ENCODE assay signal across 11 cellular contexts in the genomic region with DNA sequence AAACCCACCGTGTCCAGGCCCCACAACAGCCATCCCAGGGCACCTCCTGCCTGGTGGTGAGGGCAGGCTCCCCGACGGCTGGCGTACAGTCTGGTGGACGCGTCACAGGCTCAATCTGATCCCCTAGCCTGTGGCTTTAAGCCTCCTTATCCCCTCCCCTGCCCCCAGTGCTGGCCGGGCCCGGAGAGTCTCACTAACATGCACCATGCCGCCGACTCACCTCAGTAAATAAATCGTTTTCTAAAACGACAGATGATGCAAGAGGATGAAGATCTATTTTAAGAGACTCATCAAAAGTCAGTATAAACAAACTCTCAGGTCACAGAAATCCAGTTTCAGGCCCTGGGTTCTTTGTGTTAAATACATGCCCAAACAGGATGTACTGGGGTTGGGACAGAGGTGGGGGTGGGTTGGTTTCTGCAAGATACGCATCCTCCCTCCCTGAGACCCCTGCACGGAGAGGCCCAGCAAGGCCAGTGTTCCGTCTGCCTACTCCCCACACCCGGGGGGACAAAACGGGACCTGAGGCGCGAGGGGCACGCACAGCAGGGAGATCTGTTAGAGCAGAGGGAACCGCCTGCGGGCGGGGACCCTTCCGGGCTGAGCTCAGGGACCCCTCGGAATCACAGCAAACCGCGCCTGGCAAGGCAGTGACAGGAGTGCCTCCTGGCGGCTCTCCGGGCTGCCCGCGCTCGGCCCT. TPM values are rescaled to one million over a fixed set of nuclear protein-coding genes. Genes with fewer than 3 reads are reported as not detected.
DNase-seq lines count a peak whose midpoint lies in the region; ATAC-seq, FAIRE-seq and TF ChIP-seq lines count a peak whose summit lies in the region.
"Had no signal": no experiment of that assay in that cellular context is flagged by ENCODE, and none has a peak within 500 bp of the region (broad histone marks: within the 10 kb centered on the region; RNA-seq: fewer than 3 reads in every experiment).

No MANE protein-coding gene starts in this region.

- peak overlapping the region; percentile 89 to 97 (median 95) for H3K4me3 Mint-ChIP-seq in CD4-positive, alpha-beta memory T cell
- H3K4me3 Mint-ChIP-seq in natural killer cell treated with Interleukin-12 subunit alpha and Interleukin-12 subunit beta and Interleukin-15 and Interleukin-18, amount 100 ng/mL, for 72 hours, result peak overlapping the region; percentile 89

- peak overlapping the region in 1 of 2 donors; percentile 96 for H3K4me3 ChIP-seq in CD4-positive, alpha-beta memory T cell (ENCODE audit: low read length in 2 of 2)
- H3K4me3 ChIP-seq in SJSA1 (no peak overlapping the region), K562 (no peak overlapping the region)
- H3K4me3 ChIP-seq: tibial artery had no signal

- peak overlapping the region in 1 of 2 experiments; percentile 53; a peak in 3 of 4 replicates for H3K9ac ChIP-seq in K562 (ENCODE audit: insufficient read depth in 1 of 2, low read depth in 2 of 2, low read length in 2 of 2)

- H3K27ac ChIP-seq in CD4-positive, alpha-beta memory T cell (ENCODE audit: low read depth, low read length), result peak overlapping the region; percentile 86
- peak overlapping the region; percentile 47; the same call in 1 of the 2 replicates for H3K27ac ChIP-seq in SJSA1
- H3K27ac ChIP-seq in K562 (ENCODE audit: extremely low read depth, low read depth, low read length), result no peak overlapping the region; the same call in 2 of the 3 replicates
- H3K27ac ChIP-seq: tibial artery had no signal

- no TSS peak for BruUV-seq in K562 (replicated peaks; lab: Mats Ljungman, UMichigan)

- H3K27ac Mint-ChIP-seq in CD4-positive, alpha-beta memory T cell, result peak overlapping the region; percentile 78 to 98 (median 90)
- peak overlapping the region; percentile 57 to 77 for H3K27ac Mint-ChIP-seq in natural killer cell treated with Interleukin-12 subunit alpha and Interleukin-12 subunit beta and Interleukin-15 and Interleukin-18, amount 100 ng/mL, for 72 hours

- POLR2A ChIA-PET in CD4-positive, alpha-beta memory T cell (lab: Charles Lee; ENCODE audit: partially characterized antibody), result interaction anchor here (0.5 to 13.2 kb wide), 15 partner anchors 9 to 328 kb away, joined by 3 to 367 read pairs (median 7); a partner anchor contains a TSS
- POLR2A ChIA-PET in K562 (lab: Yijun Ruan, JAX), result no interaction called here

- no peak for TF ChIP-seq RAD21 in K562 (CRISPR knock-in tag; conservative IDR thresholded peaks at IDR 0.05 in 1 of 2, IDR thresholded peaks at IDR 0.05 in 1 of 2)

- H3K4me1 ChIP-seq in CD4-positive, alpha-beta memory T cell (ENCODE audit: insufficient read depth, low read length), result peaks cover 46% of the 10 kb centered on the region
- peaks cover 32% of the 10 kb centered on the region for H3K4me1 ChIP-seq in SJSA1 (replicated peaks)
- H3K4me1 ChIP-seq in K562 (replicated peaks in 1 of 2; ENCODE audit: control insufficient read depth in 2 of 2, insufficient read depth in 2 of 2, low read length in 2 of 2), result peaks cover 24 to 59% of the 10 kb centered on the region in 2 experiments; a peak in 4 of 5 replicates

- peaks cover 42% of the 10 kb centered on the region for H3K36me3 ChIP-seq in CD4-positive, alpha-beta memory T cell (ENCODE audit: insufficient read depth, low read length)
- H3K36me3 ChIP-seq in SJSA1, result peaks cover 49% of the 10 kb centered on the region
- H3K36me3 ChIP-seq in K562 (ENCODE audit: control insufficient read depth, insufficient read depth, low read length), result peaks cover 68% of the 10 kb centered on the region

- in situ Hi-C loops in K562 (cut with MboI), result no loop called here

- ATAC-seq in K562, result no peak
- no peak for ATAC-seq in natural killer cell treated with Interleukin-12 subunit alpha and Interleukin-12 subunit beta and Interleukin-15 and Interleukin-18, amount 100 ng/mL, for 72 hours
- no peak for ATAC-seq in HG03045 (IDR thresholded peaks at IDR 0.05; ENCODE audit: unreplicated experiment)
- ATAC-seq in HG02970 (IDR thresholded peaks at IDR 0.05; ENCODE audit: low FRiP score, unreplicated experiment), result no peak

- peaks cover 18% of the 10 kb centered on the region for H3K9me1 ChIP-seq in K562 (ENCODE audit: control insufficient read depth, insufficient read depth, low read length)

- CTCF ChIA-PET in CD4-positive, alpha-beta memory T cell (lab: Charles Lee; ENCODE audit: partially characterized antibody), result interaction anchor here (0.9 to 4.2 kb wide), 8 partner anchors 18 to 111 kb away, joined by 4 to 40 read pairs (median 9); a partner anchor contains a TSS
- CTCF ChIA-PET in K562 (lab: Yijun Ruan, JAX; ENCODE audit: low intra/inter-chr PET ratio), result no interaction called here

- H2AFZ ChIP-seq in K562 (ENCODE audit: low read depth, low read length), result no peak overlapping the region

- peaks cover 13 to 34% of the 10 kb centered on the region in 2 donors for H3K36me3 Mint-ChIP-seq in CD4-positive, alpha-beta memory T cell
- H3K36me3 Mint-ChIP-seq in natural killer cell treated with Interleukin-12 subunit alpha and Interleukin-12 subunit beta and Interleukin-15 and Interleukin-18, amount 100 ng/mL, for 72 hours, result no peaks in the 10 kb centered on the region

- no peaks in the 10 kb centered on the region for H3K9me3 ChIP-seq in CD4-positive, alpha-beta memory T cell (ENCODE audit: control insufficient read depth in 1 of 2, low read length in 2 of 2)
- no peaks in the 10 kb centered on the region for H3K9me3 ChIP-seq in SJSA1 (replicated peaks)
- H3K9me3 ChIP-seq in K562 (replicated peaks; ENCODE audit: control insufficient read depth, insufficient read depth, low read depth, low read length), result no peaks in the 10 kb centered on the region
- H3K9me3 ChIP-seq: tibial artery had no signal

- TF ChIP-seq POLR2A in K562 (conservative IDR thresholded peaks at IDR 0.05), result no peak

- H3K9me3 Mint-ChIP-seq in CD4-positive, alpha-beta memory T cell, result no peaks in the 10 kb centered on the region
- H3K9me3 Mint-ChIP-seq in natural killer cell treated with Interleukin-12 subunit alpha and Interleukin-12 subunit beta and Interleukin-15 and Interleukin-18, amount 100 ng/mL, for 72 hours, result no peaks in the 10 kb centered on the region

- peaks cover 0 to 2% of the 10 kb centered on the region in 2 donors for H3K27me3 Mint-ChIP-seq in CD4-positive, alpha-beta memory T cell
- H3K27me3 Mint-ChIP-seq in natural killer cell treated with Interleukin-12 subunit alpha and Interleukin-12 subunit beta and Interleukin-15 and Interleukin-18, amount 100 ng/mL, for 72 hours, result peaks cover 0 to 3% of the 10 kb centered on the region in 2 donors

- H3K4me2 ChIP-seq in K562 (ENCODE audit: insufficient read depth, low read length), result peak overlapping the region; percentile 2; the same call in 1 of the 2 replicates

- TF ChIP-seq CTCF in K562 (IDR thresholded peaks at IDR 0.05 in 2 of 3, conservative IDR thresholded peaks at IDR 0.05 in 1 of 3; ENCODE audit: insufficient read depth in 2 of 3, low read depth in 1 of 3, low read length in 3 of 3), result no peak

- H3K79me2 ChIP-seq in K562 (ENCODE audit: control insufficient read depth, insufficient read depth, low read length), result peaks cover 47% of the 10 kb centered on the region

- no peaks in the 10 kb centered on the region for H3K27me3 ChIP-seq in CD4-positive, alpha-beta memory T cell (ENCODE audit: insufficient read depth, low read length)
- H3K27me3 ChIP-seq in SJSA1 (replicated peaks) (no peaks in the 10 kb centered on the region), K562 (ENCODE audit: control insufficient read depth in 2 of 2, insufficient read depth in 2 of 2, low read length in 2 of 2) (no peaks in the 10 kb centered on the region)
- H3K27me3 ChIP-seq: tibial artery had no signal

- intact Hi-C loops in CD4-positive, alpha-beta memory T cell (cut with micrococcal nuclease), result no loop called here
- intact Hi-C loops in K562 (cut with micrococcal nuclease), result no loop called here

- 78% methylated on average over 23 of the region's 32 CpGs for WGBS in K562 (ENCODE audit: insufficient coverage, low coverage, missing lambda C conversion rate)

- peaks cover 29 to 56% (median 37%) of the 10 kb centered on the region in 4 donors for H3K4me1 Mint-ChIP-seq in CD4-positive, alpha-beta memory T cell
- peaks cover 24 to 37% of the 10 kb centered on the region in 2 donors for H3K4me1 Mint-ChIP-seq in natural killer cell treated with Interleukin-12 subunit alpha and Interleukin-12 subunit beta and Interleukin-15 and Interleukin-18, amount 100 ng/mL, for 72 hours (ENCODE audit: low read depth in 2 of 2)

- peaks cover 43% of the 10 kb centered on the region for H4K20me1 ChIP-seq in K562 (replicated peaks; ENCODE audit: control insufficient read depth, insufficient read depth, low read length)

- no peak for FAIRE-seq in K562 (lab: Jason Lieb, UNC)
- FAIRE-seq: kidney had no signal

- TF ChIP-seq EP300 in K562 (IDR thresholded peaks at IDR 0.05; ENCODE audit: low read length), result no peak

- peak in 2 of 5 donors; percentile 24 for DNase-seq in CD4-positive, alpha-beta memory T cell
- DNase-seq in SJSA1 (ENCODE audit: low read depth in 1 of 2, low spot score in 2 of 2) (peak; percentile 41 to 65), K562 (ENCODE audit: extremely low read depth in 1 of 4, low spot score in 3 of 4) (no peak), iPS-NIHi11 (ENCODE audit: low spot score) (no peak)
- no peak for DNase-seq in natural killer cell treated with Interleukin-12 subunit alpha and Interleukin-12 subunit beta and Interleukin-15 and Interleukin-18, amount 100 ng/mL, for 72 hours (ENCODE audit: low spot score)
- DNase-seq in stimulated activated CD4-positive, alpha-beta T cell treated with anti-CD3 and anti-CD28 coated beads, Interleukin-4, amount 100 ng/mL, for 24 hours, result no peak
- DNase-seq: kidney, NCI-H69, tibial artery had no signal

RNA-seq across cellular contexts. Expression of a gene that starts 3.1 kb away (rescaled TPM):
- 10 to 100 TPM; 88.9 to 93.7 TPM for total RNA-seq in CD4-positive, alpha-beta memory T cell
- polyA plus RNA-seq in CD4-positive, alpha-beta memory T cell, result 10 to 100 TPM; 10.6 to 24.4 TPM
- total RNA-seq in SJSA1 (2014; rRNA removed; shearing (Covaris generic)), result 36.7 and 39.9 TPM in 2 replicates
- 114 and 307 TPM in 2 replicates for total RNA-seq in K562 (2011; cell fraction: chromatin; rRNA removed; ENCODE audit: low replicate concordance)
- total RNA-seq in K562 (2011; cell fraction: nucleolus; rRNA removed), result 194 and 202 TPM in 2 replicates
- total RNA-seq in K562 (2011; cell fraction: nucleoplasm; rRNA removed), result 119 and 146 TPM in 2 replicates
- 39.6 and 50.7 TPM in 2 replicates for total RNA-seq in K562 (2014; rRNA removed)
- 15.3 and 19.2 TPM in 2 replicates for total RNA-seq in K562 (2014; rRNA removed; fragmentation: Illumina TruSeq; extraction: Trizol)
- 29.7 and 32.0 TPM in 2 replicates for total RNA-seq in K562 (2015; rRNA removed; fragmentation: Illumina TruSeq; extraction: Trizol)
- 55.6 and 61.3 TPM in 2 replicates for total RNA-seq in K562 (2021)
- 23.3 and 39.3 TPM in 2 replicates for polyA plus RNA-seq in K562 (2011; rRNA removed)
- polyA plus RNA-seq in K562 (2011; cell fraction: cytosol; rRNA removed), result 21.3 and 25.3 TPM in 2 replicates
- 181 and 249 TPM in 2 replicates for polyA plus RNA-seq in K562 (2011; cell fraction: nucleus; rRNA removed)
- polyA plus RNA-seq in K562 (2012), result 28.4 and 32.3 TPM in 2 replicates
- 31.5 and 31.8 TPM in 2 replicates for polyA plus RNA-seq in K562 (2014; fragmentation: Illumina TruSeq; extraction: Trizol)
- 1 to 10 TPM in 1 of 2 experiments, under 1 TPM in 1; 0.93 to 1.4 TPM for polyA plus RNA-seq in K562 (2014; fragmentation: Nextera tagmentation; extraction: Ambion mirVana)
- polyA plus RNA-seq in K562 (2014; rRNA removed), result 41.3 and 42.3 TPM in 2 replicates
- polyA minus RNA-seq in K562 (2011; rRNA and poly(A)+ RNA removed), result 22.3 and 22.4 TPM in 2 replicates
- polyA minus RNA-seq in K562 (2011; cell fraction: cytosol; rRNA and poly(A)+ RNA removed), result 35.2 and 42.6 TPM in 2 replicates
- polyA minus RNA-seq in K562 (2011; cell fraction: nucleus; rRNA and poly(A)+ RNA removed), result 116 and 142 TPM in 2 replicates
- total RNA-seq in natural killer cell treated with Interleukin-12 subunit alpha and Interleukin-12 subunit beta and Interleukin-15 and Interleukin-18, amount 100 ng/mL, for 72 hours, result 10 to 100 TPM; 37.7 to 70.5 TPM

RNA-seq across cellular contexts. Expression of a gene that starts 6.7 kb away (rescaled TPM):
- total RNA-seq in CD4-positive, alpha-beta memory T cell, result not detected
- not detected for polyA plus RNA-seq in CD4-positive, alpha-beta memory T cell
- not detected in 2 replicates for total RNA-seq in SJSA1 (2014; rRNA removed; shearing (Covaris generic))
- total RNA-seq in K562 (2011; cell fraction: chromatin; rRNA removed; ENCODE audit: low replicate concordance), result not detected in 2 replicates
- total RNA-seq in K562 (2011; cell fraction: nucleolus; rRNA removed), result not detected in 2 replicates
- total RNA-seq in K562 (2011; cell fraction: nucleoplasm; rRNA removed), result not detected in 2 replicates
- total RNA-seq in K562 (2014; rRNA removed) (not detected in 2 replicates), K562 (2014; rRNA removed; fragmentation: Illumina TruSeq; extraction: Trizol) (not detected in 2 replicates), K562 (2015; rRNA removed; fragmentation: Illumina TruSeq; extraction: Trizol) (not detected in 2 replicates), K562 (2021) (not detected in 2 replicates)
- polyA plus RNA-seq in K562 (2011; rRNA removed) (not detected in 2 replicates), K562 (2014; fragmentation: Illumina TruSeq; extraction: Trizol) (not detected in 2 replicates), K562 (2014; fragmentation: Nextera tagmentation; extraction: Ambion mirVana) (not detected), K562 (2014; rRNA removed) (not detected in 2 replicates)
- 0.04 TPM in 1 of 2 replicates, not detected in the other for polyA plus RNA-seq in K562 (2011; cell fraction: cytosol; rRNA removed)
- polyA plus RNA-seq in K562 (2011; cell fraction: nucleus; rRNA removed), result not detected in 2 replicates
- not detected in 2 replicates for polyA plus RNA-seq in K562 (2012)
- polyA minus RNA-seq in K562 (2011; rRNA and poly(A)+ RNA removed), result not detected in 2 replicates
- polyA minus RNA-seq in K562 (2011; cell fraction: cytosol; rRNA and poly(A)+ RNA removed), result not detected in 2 replicates
- polyA minus RNA-seq in K562 (2011; cell fraction: nucleus; rRNA and poly(A)+ RNA removed), result not detected in 2 replicates
- total RNA-seq in natural killer cell treated with Interleukin-12 subunit alpha and Interleukin-12 subunit beta and Interleukin-15 and Interleukin-18, amount 100 ng/mL, for 72 hours, result not detected

RNA-seq across cellular contexts. Expression of a gene that starts 32.8 kb away (rescaled TPM):
- total RNA-seq in CD4-positive, alpha-beta memory T cell, result 100 to 1,000 TPM; 170 to 173 TPM
- polyA plus RNA-seq in CD4-positive, alpha-beta memory T cell, result 10 to 100 TPM; 59.6 to 66.1 TPM
- total RNA-seq in SJSA1 (2014; rRNA removed; shearing (Covaris generic)), result 8.1 and 22.2 TPM in 2 replicates
- 2.5 and 7.5 TPM in 2 replicates for total RNA-seq in K562 (2011; cell fraction: chromatin; rRNA removed; ENCODE audit: low replicate concordance)
- 4.8 and 5.5 TPM in 2 replicates for total RNA-seq in K562 (2011; cell fraction: nucleolus; rRNA removed)
- 3.3 and 3.4 TPM in 2 replicates for total RNA-seq in K562 (2011; cell fraction: nucleoplasm; rRNA removed)
- total RNA-seq in K562 (2014; rRNA removed) (0.68 and 0.73 TPM in 2 replicates), K562 (2014; rRNA removed; fragmentation: Illumina TruSeq; extraction: Trizol) (0.11 and 0.16 TPM in 2 replicates), K562 (2015; rRNA removed; fragmentation: Illumina TruSeq; extraction: Trizol) (1.1 and 1.3 TPM in 2 replicates), K562 (2021) (1.8 and 2.1 TPM in 2 replicates)
- polyA plus RNA-seq in K562 (2011; rRNA removed) (0.68 and 1.3 TPM in 2 replicates), K562 (2014; fragmentation: Illumina TruSeq; extraction: Trizol) (0.58 and 0.89 TPM in 2 replicates), K562 (2014; fragmentation: Nextera tagmentation; extraction: Ambion mirVana) (not detected), K562 (2014; rRNA removed) (1.6 and 2.3 TPM in 2 replicates)
- polyA plus RNA-seq in K562 (2011; cell fraction: cytosol; rRNA removed), result 0.97 and 1.0 TPM in 2 replicates
- polyA plus RNA-seq in K562 (2011; cell fraction: nucleus; rRNA removed), result 11.2 and 14.0 TPM in 2 replicates
- polyA plus RNA-seq in K562 (2012), result 3.3 and 11.5 TPM in 2 replicates
- 0.15 and 0.18 TPM in 2 replicates for polyA minus RNA-seq in K562 (2011; rRNA and poly(A)+ RNA removed)
- not detected in 2 replicates for polyA minus RNA-seq in K562 (2011; cell fraction: cytosol; rRNA and poly(A)+ RNA removed)
- polyA minus RNA-seq in K562 (2011; cell fraction: nucleus; rRNA and poly(A)+ RNA removed), result 1.6 and 2.0 TPM in 2 replicates
- total RNA-seq in natural killer cell treated with Interleukin-12 subunit alpha and Interleukin-12 subunit beta and Interleukin-15 and Interleukin-18, amount 100 ng/mL, for 72 hours, result 100 to 1,000 TPM in 1 of 2 donors, 10 to 100 TPM in 1; 93.2 to 118 TPM

RNA-seq across cellular contexts. Expression of a gene that starts 47.3 kb away (rescaled TPM):
- total RNA-seq in CD4-positive, alpha-beta memory T cell, result 10 to 100 TPM; 26.6 to 31.6 TPM
- 1 to 10 TPM in 1 of 2 donors, not detected in 1; 2.0 TPM for polyA plus RNA-seq in CD4-positive, alpha-beta memory T cell
- total RNA-seq in SJSA1 (2014; rRNA removed; shearing (Covaris generic)), result 0.24 TPM in 1 of 2 replicates, not detected in the other
- total RNA-seq in K562 (2011; cell fraction: chromatin; rRNA removed; ENCODE audit: low replicate concordance), result 0.07 TPM in 1 of 2 replicates, not detected in the other
- not detected in 2 replicates for total RNA-seq in K562 (2011; cell fraction: nucleolus; rRNA removed)
- total RNA-seq in K562 (2011; cell fraction: nucleoplasm; rRNA removed), result not detected in 2 replicates
- total RNA-seq in K562 (2014; rRNA removed) (not detected in 2 replicates), K562 (2014; rRNA removed; fragmentation: Illumina TruSeq; extraction: Trizol) (not detected in 2 replicates), K562 (2015; rRNA removed; fragmentation: Illumina TruSeq; extraction: Trizol) (not detected in 2 replicates), K562 (2021) (0.04 and 0.16 TPM in 2 replicates)
- polyA plus RNA-seq in K562 (2011; rRNA removed) (not detected in 2 replicates), K562 (2014; fragmentation: Illumina TruSeq; extraction: Trizol) (not detected in 2 replicates), K562 (2014; fragmentation: Nextera tagmentation; extraction: Ambion mirVana) (not detected), K562 (2014; rRNA removed) (not detected in 2 replicates)
- polyA plus RNA-seq in K562 (2011; cell fraction: cytosol; rRNA removed), result not detected in 2 replicates
- polyA plus RNA-seq in K562 (2011; cell fraction: nucleus; rRNA removed), result 0.01 and 0.04 TPM in 2 replicates
- not detected in 2 replicates for polyA plus RNA-seq in K562 (2012)
- polyA minus RNA-seq in K562 (2011; rRNA and poly(A)+ RNA removed), result not detected in 2 replicates
- polyA minus RNA-seq in K562 (2011; cell fraction: cytosol; rRNA and poly(A)+ RNA removed), result not detected in 2 replicates
- not detected in 2 replicates for polyA minus RNA-seq in K562 (2011; cell fraction: nucleus; rRNA and poly(A)+ RNA removed)
- 1 to 10 TPM; 5.5 to 6.9 TPM for total RNA-seq in natural killer cell treated with Interleukin-12 subunit alpha and Interleukin-12 subunit beta and Interleukin-15 and Interleukin-18, amount 100 ng/mL, for 72 hours

Comparison
In these comparisons a context has a peak if more than half of its experiments do, and no peak if none do; other contexts are left out.
1. DNase-seq: peak in SJSA1 (2 of 2); none in K562 (0 of 4), natural killer cell treated with Interleukin-12 subunit alpha and Interleukin-12 subunit beta and Interleukin-15 and Interleukin-18, amount 100 ng/mL, for 72 hours (single experiment), iPS-NIHi11 (single experiment) and stimulated activated CD4-positive, alpha-beta T cell treated with anti-CD3 and anti-CD28 coated beads, Interleukin-4, amount 100 ng/mL, for 24 hours (single experiment).